ENCODE assay signal across 20 cellular contexts in the genomic region with DNA sequence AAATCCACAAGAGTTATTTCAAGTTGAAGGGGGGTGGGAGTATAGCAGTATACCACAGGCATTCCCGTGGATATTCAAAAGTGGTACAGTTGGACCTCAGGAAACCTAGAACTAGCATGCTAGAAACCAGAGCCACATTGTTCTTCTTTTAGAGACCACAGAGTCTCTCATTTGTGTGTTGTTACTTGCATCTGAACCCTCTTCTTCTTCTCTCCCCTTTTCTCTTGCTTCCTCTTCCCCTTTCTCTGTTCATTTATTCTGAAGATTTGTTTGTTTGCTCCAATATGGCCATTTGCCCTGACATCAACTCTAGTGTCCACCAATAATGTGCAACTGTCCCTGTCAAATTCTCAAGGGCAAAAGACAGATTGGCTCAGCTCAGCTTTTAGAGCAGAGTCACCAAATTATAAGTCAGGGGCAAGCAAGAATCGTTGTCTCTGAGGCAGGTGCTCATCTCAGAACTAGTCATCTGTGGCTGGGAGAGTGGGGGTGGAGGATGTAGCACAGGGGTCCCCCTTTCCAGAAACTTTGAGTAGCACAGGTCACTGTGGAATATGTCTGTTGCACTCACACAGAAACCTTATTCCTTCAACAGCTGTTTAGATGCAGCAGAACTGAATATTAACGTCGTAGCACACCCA.
DNase-seq lines count a peak whose midpoint lies in the region; ATAC-seq and TF ChIP-seq lines count a peak whose summit lies in the region.
"Had no signal": no experiment of that assay in that cellular context is flagged by ENCODE, and none has a peak within 500 bp of the region (broad histone marks: within the 10 kb centered on the region; RNA-seq: fewer than 3 reads in every experiment).

No MANE protein-coding gene starts in this region.

- H3K27ac ChIP-seq in prostate gland = no peak overlapping the region
- H3K27ac ChIP-seq in naive thymus-derived CD4-positive, alpha-beta T cell (ENCODE audit: low read depth, low read length) = no peak overlapping the region
- H3K27ac ChIP-seq: cardiac muscle cell, ovary had no signal

- 61% methylated on average over 4 of the region's 4 CpGs for WGBS in prostate gland

- intact Hi-C loops in activated CD8-positive, alpha-beta T cell treated with anti-CD3 and anti-CD28 coated beads for 36 hours (cut with micrococcal nuclease) = loop anchor here (5.0 kb wide), 1 partner anchor 130 kb away; no protein-coding TSS in a partner anchor
- intact Hi-C loops in prostate gland (cut with DNase I) = no loop called here
- intact Hi-C loops in naive thymus-derived CD4-positive, alpha-beta T cell (cut with micrococcal nuclease) = no loop called here

- no peak overlapping the region for H3K4me3 Mint-ChIP-seq in activated CD8-positive, alpha-beta T cell treated with anti-CD3 and anti-CD28 coated beads for 36 hours
- H3K4me3 Mint-ChIP-seq in activated CD8-positive, alpha-beta T cell treated with anti-CD3 and anti-CD28 coated beads, Interleukin-2, amount 10 ng/mL, durations not matched to agents 7 days and 5 days = no peak overlapping the region
- no peak overlapping the region for H3K4me3 Mint-ChIP-seq in naive thymus-derived CD4-positive, alpha-beta T cell
- H3K4me3 Mint-ChIP-seq: CD8-positive, alpha-beta T cell; effector memory CD8-positive, alpha-beta T cell; type B pancreatic cell had no signal

- no peaks in the 10 kb centered on the region for H3K9me3 ChIP-seq in prostate gland
- H3K9me3 ChIP-seq in naive thymus-derived CD4-positive, alpha-beta T cell (ENCODE audit: control insufficient read depth in 2 of 3, low read length in 3 of 3) = no peaks in the 10 kb centered on the region
- H3K9me3 ChIP-seq: A549, ovary had no signal

- H3K36me3 Mint-ChIP-seq in activated CD8-positive, alpha-beta T cell treated with anti-CD3 and anti-CD28 coated beads for 36 hours (ENCODE audit: low read depth) = no peaks in the 10 kb centered on the region
- no peaks in the 10 kb centered on the region for H3K36me3 Mint-ChIP-seq in activated CD8-positive, alpha-beta T cell treated with anti-CD3 and anti-CD28 coated beads, Interleukin-2, amount 10 ng/mL, durations not matched to agents 7 days and 5 days (ENCODE audit: low read depth)
- no peaks in the 10 kb centered on the region for H3K36me3 Mint-ChIP-seq in naive thymus-derived CD4-positive, alpha-beta T cell
- H3K36me3 Mint-ChIP-seq: CD8-positive, alpha-beta T cell; type B pancreatic cell had no signal

- TF ChIP-seq POLR2A in prostate gland (IDR thresholded peaks at IDR 0.05) = no peak

- H3K27me3 Mint-ChIP-seq in activated CD8-positive, alpha-beta T cell treated with anti-CD3 and anti-CD28 coated beads for 36 hours = peaks cover 16% of the 10 kb centered on the region
- peaks cover 12% of the 10 kb centered on the region for H3K27me3 Mint-ChIP-seq in activated CD8-positive, alpha-beta T cell treated with anti-CD3 and anti-CD28 coated beads, Interleukin-2, amount 10 ng/mL, durations not matched to agents 7 days and 5 days (ENCODE audit: low read depth)
- H3K27me3 Mint-ChIP-seq in naive thymus-derived CD4-positive, alpha-beta T cell = peaks cover 10 to 34% (median 24%) of the 10 kb centered on the region in 5 donors
- H3K27me3 Mint-ChIP-seq: type B pancreatic cell had no signal

- peaks cover 41% of the 10 kb centered on the region for H3K4me1 Mint-ChIP-seq in activated CD8-positive, alpha-beta T cell treated with anti-CD3 and anti-CD28 coated beads for 36 hours (ENCODE audit: low read depth)
- H3K4me1 Mint-ChIP-seq in activated CD8-positive, alpha-beta T cell treated with anti-CD3 and anti-CD28 coated beads, Interleukin-2, amount 10 ng/mL, durations not matched to agents 7 days and 5 days (ENCODE audit: low read depth) = peaks cover 12% of the 10 kb centered on the region
- H3K4me1 Mint-ChIP-seq in naive thymus-derived CD4-positive, alpha-beta T cell = peaks cover 0 to 10% (median 7%) of the 10 kb centered on the region in 7 donors

- no peak for TF ChIP-seq CTCF in activated CD8-positive, alpha-beta T cell treated with anti-CD3 and anti-CD28 coated beads for 36 hours (IDR thresholded peaks at IDR 0.05)
- no peak for TF ChIP-seq CTCF in prostate gland (IDR thresholded peaks at IDR 0.05)

- CTCF ChIA-PET in activated CD8-positive, alpha-beta T cell treated with anti-CD3 and anti-CD28 coated beads for 36 hours (lab: Charles Lee) = interaction anchor here (1.1 kb wide), 2 partner anchors 14 to 130 kb away, joined by 3 to 4 read pairs; no protein-coding TSS in a partner anchor
- CTCF ChIA-PET in activated CD8-positive, alpha-beta T cell treated with anti-CD3 and anti-CD28 coated beads, Interleukin-2, amount 10 ng/mL, durations not matched to agents 7 days and 5 days (lab: Charles Lee) = interaction anchor here (0.7 to 1.1 kb wide), 2 partner anchors 130 to 196 kb away, joined by 3 read pairs; no protein-coding TSS in a partner anchor
- CTCF ChIA-PET in naive thymus-derived CD4-positive, alpha-beta T cell (lab: Charles Lee) = no interaction called here

- no peak overlapping the region for H3K27ac Mint-ChIP-seq in activated CD8-positive, alpha-beta T cell treated with anti-CD3 and anti-CD28 coated beads for 36 hours
- H3K27ac Mint-ChIP-seq in activated CD8-positive, alpha-beta T cell treated with anti-CD3 and anti-CD28 coated beads, Interleukin-2, amount 10 ng/mL, durations not matched to agents 7 days and 5 days = no peak overlapping the region
- H3K27ac Mint-ChIP-seq in naive thymus-derived CD4-positive, alpha-beta T cell = no peak overlapping the region
- H3K27ac Mint-ChIP-seq: CD8-positive, alpha-beta T cell; effector memory CD8-positive, alpha-beta T cell; type B pancreatic cell had no signal

- H3K4me3 ChIP-seq in prostate gland = no peak overlapping the region
- H3K4me3 ChIP-seq in naive thymus-derived CD4-positive, alpha-beta T cell (ENCODE audit: low read length) = no peak overlapping the region
- H3K4me3 ChIP-seq: A549, cardiac muscle cell, ovary had no signal

- H3K4me1 ChIP-seq in prostate gland (replicated peaks) = no peaks in the 10 kb centered on the region
- H3K4me1 ChIP-seq in naive thymus-derived CD4-positive, alpha-beta T cell (ENCODE audit: control insufficient read depth in 2 of 2, insufficient read depth in 2 of 2, low read length in 2 of 2) = no peaks in the 10 kb centered on the region

- peak; percentile 52 for ATAC-seq in activated CD8-positive, alpha-beta T cell treated with anti-CD3 and anti-CD28 coated beads for 36 hours
- ATAC-seq in activated CD8-positive, alpha-beta T cell treated with anti-CD3 and anti-CD28 coated beads, Interleukin-2, amount 10 ng/mL, durations not matched to agents 7 days and 5 days = no peak
- peak; percentile 50 for ATAC-seq in HG02759 (IDR thresholded peaks at IDR 0.05; ENCODE audit: unreplicated experiment)
- ATAC-seq in stimulated activated naive CD8-positive, alpha-beta T cell treated with anti-CD3 and anti-CD28 coated beads, Interleukin-15, Interleukin-2, amounts not matched to agents 100 U/mL and 50 U/mL, for 24 hours = peak; percentile 66
- ATAC-seq in naive thymus-derived CD4-positive, alpha-beta T cell = no peak
- ATAC-seq: A549; CD8-positive, alpha-beta T cell; effector memory CD8-positive, alpha-beta T cell; left colon had no signal

- peaks cover 3% of the 10 kb centered on the region for H3K9me3 Mint-ChIP-seq in activated CD8-positive, alpha-beta T cell treated with anti-CD3 and anti-CD28 coated beads for 36 hours
- no peaks in the 10 kb centered on the region for H3K9me3 Mint-ChIP-seq in activated CD8-positive, alpha-beta T cell treated with anti-CD3 and anti-CD28 coated beads, Interleukin-2, amount 10 ng/mL, durations not matched to agents 7 days and 5 days (ENCODE audit: insufficient read depth)
- H3K9me3 Mint-ChIP-seq in naive thymus-derived CD4-positive, alpha-beta T cell = no peaks in the 10 kb centered on the region
- H3K9me3 Mint-ChIP-seq: CD8-positive, alpha-beta T cell; effector memory CD8-positive, alpha-beta T cell; type B pancreatic cell had no signal

- no peaks in the 10 kb centered on the region for H3K36me3 ChIP-seq in prostate gland
- H3K36me3 ChIP-seq in naive thymus-derived CD4-positive, alpha-beta T cell (ENCODE audit: control insufficient read depth in 2 of 3, insufficient read depth in 3 of 3, low read length in 3 of 3) = no peaks in the 10 kb centered on the region
- H3K36me3 ChIP-seq: cardiac muscle cell, ovary had no signal

- H3K27me3 ChIP-seq in prostate gland (replicated peaks; ENCODE audit: insufficient read depth) = no peaks in the 10 kb centered on the region
- no peaks in the 10 kb centered on the region for H3K27me3 ChIP-seq in naive thymus-derived CD4-positive, alpha-beta T cell (ENCODE audit: control insufficient read depth in 2 of 2, insufficient read depth in 2 of 2, low read length in 2 of 2)
- H3K27me3 ChIP-seq: cardiac muscle cell, ovary had no signal

- POLR2A ChIA-PET in activated CD8-positive, alpha-beta T cell treated with anti-CD3 and anti-CD28 coated beads for 36 hours (lab: Charles Lee) = no interaction called here
- POLR2A ChIA-PET in activated CD8-positive, alpha-beta T cell treated with anti-CD3 and anti-CD28 coated beads, Interleukin-2, amount 10 ng/mL, durations not matched to agents 7 days and 5 days (lab: Charles Lee) = interaction anchor here (1.4 kb wide), 1 partner anchor 322 kb away, joined by 4 read pairs; a partner anchor contains a TSS
- POLR2A ChIA-PET in naive thymus-derived CD4-positive, alpha-beta T cell (lab: Charles Lee) = no interaction called here

- peak; percentile 49 for DNase-seq in activated CD8-positive, alpha-beta T cell treated with anti-CD3 and anti-CD28 coated beads for 36 hours
- no peak for DNase-seq in activated CD8-positive, alpha-beta T cell treated with anti-CD3 and anti-CD28 coated beads, Interleukin-2, amount 10 ng/mL, durations not matched to agents 7 days and 5 days
- DNase-seq in NOMO-1 treated with dmso at 0.1 percent for 144 hours (lab: John Stamatoyannopoulos, UW; ENCODE audit: unreplicated experiment) = peak; percentile 25
- peak; percentile 14 for DNase-seq in stimulated activated naive CD8-positive, alpha-beta T cell treated with anti-CD3 and anti-CD28 coated beads, Interleukin-15, Interleukin-2, amounts not matched to agents 100 U/mL and 50 U/mL, for 24 hours
- no peak for DNase-seq in glomerular visceral epithelial cell (ENCODE audit: extremely low spot score)
- no peak for DNase-seq in prostate gland (ENCODE audit: low spot score)
- DNase-seq in naive thymus-derived CD4-positive, alpha-beta T cell = no peak
- DNase-seq: activated CD4-positive, alpha-beta T cell treated with anti-CD3 and anti-CD28 coated beads for 48 hours; effector memory CD8-positive, alpha-beta T cell; left colon; NCI-H1436; NCI-H2227 treated with DMSO at 0.1 percent for 48 hours; Right ventricle myocardium superior; stimulated activated CD4-positive, alpha-beta T cell treated with anti-CD3 and anti-CD28 coated beads, Interleukin-4, amount 100 ng/mL, for 4 hours had no signal

Comparison
In these comparisons a context has a peak if more than half of its experiments do, and no peak if none do; other contexts are left out.
1. ATAC-seq: peak in activated CD8-positive, alpha-beta T cell treated with anti-CD3 and anti-CD28 coated beads for 36 hours (single experiment), HG02759 (single experiment) and stimulated activated naive CD8-positive, alpha-beta T cell treated with anti-CD3 and anti-CD28 coated beads, Interleukin-15, Interleukin-2, amounts not matched to agents 100 U/mL and 50 U/mL, for 24 hours (single experiment); none in activated CD8-positive, alpha-beta T cell treated with anti-CD3 and anti-CD28 coated beads, Interleukin-2, amount 10 ng/mL, durations not matched to agents 7 days and 5 days (single experiment) and naive thymus-derived CD4-positive, alpha-beta T cell (single experiment).
2. DNase-seq: peak in activated CD8-positive, alpha-beta T cell treated with anti-CD3 and anti-CD28 coated beads for 36 hours (single experiment), NOMO-1 treated with dmso at 0.1 percent for 144 hours (single experiment) and stimulated activated naive CD8-positive, alpha-beta T cell treated with anti-CD3 and anti-CD28 coated beads, Interleukin-15, Interleukin-2, amounts not matched to agents 100 U/mL and 50 U/mL, for 24 hours (single experiment); none in activated CD8-positive, alpha-beta T cell treated with anti-CD3 and anti-CD28 coated beads, Interleukin-2, amount 10 ng/mL, durations not matched to agents 7 days and 5 days (single experiment), glomerular visceral epithelial cell (single experiment), prostate gland (single experiment) and naive thymus-derived CD4-positive, alpha-beta T cell (0 of 9).